Comparison of ENCODE assay signal across 20 cellular contexts in the genomic region with DNA sequence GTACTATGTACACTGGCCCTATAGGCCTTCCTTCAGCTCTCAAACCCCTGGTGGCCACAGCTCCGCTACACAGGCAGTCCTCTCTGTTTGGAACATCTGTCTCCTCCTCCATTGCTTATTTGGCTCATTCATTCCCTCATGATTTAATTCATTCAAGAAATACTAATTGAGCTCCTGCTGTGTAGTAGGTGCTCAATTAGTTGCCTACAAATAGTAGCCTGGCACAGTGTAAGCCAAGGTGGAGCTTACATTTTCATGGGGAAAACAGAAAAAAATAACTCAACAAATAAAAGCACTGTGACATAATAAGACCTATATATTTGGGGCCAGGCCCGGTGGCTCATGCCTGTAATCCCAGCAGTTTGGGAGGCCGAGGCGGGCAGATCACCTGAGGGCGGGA. TPM values are rescaled to one million over a fixed set of nuclear protein-coding genes. Genes with fewer than 3 reads are reported as not detected.
DNase-seq lines count a peak whose midpoint lies in the region; ATAC-seq and TF ChIP-seq lines count a peak whose summit lies in the region.
"Had no signal": no experiment of that assay in that cellular context is flagged by ENCODE, and none has a peak within 500 bp of the region (broad histone marks: within the 10 kb centered on the region; RNA-seq: fewer than 3 reads in every experiment).

No MANE protein-coding gene starts in this region.

- H3K9me3 Mint-ChIP-seq in activated naive CD4-positive, alpha-beta T cell treated with anti-CD3 and anti-CD28 coated beads, Interleukin-2, amount 50 U/mL, for 24 hours = no peaks in the 10 kb centered on the region
- no peaks in the 10 kb centered on the region for H3K9me3 Mint-ChIP-seq in activated naive CD8-positive, alpha-beta T cell treated with anti-CD3 and anti-CD28 coated beads, Interleukin-2, amount 50 U/mL, for 24 hours
- H3K9me3 Mint-ChIP-seq in type B pancreatic cell = no peaks in the 10 kb centered on the region
- H3K9me3 Mint-ChIP-seq: CD4-positive, alpha-beta memory T cell; IgD-negative memory B cell had no signal

- peaks cover 11% of the 10 kb centered on the region for H3K36me3 Mint-ChIP-seq in activated naive CD4-positive, alpha-beta T cell treated with anti-CD3 and anti-CD28 coated beads, Interleukin-2, amount 50 U/mL, for 24 hours
- peaks cover 30% of the 10 kb centered on the region for H3K36me3 Mint-ChIP-seq in activated naive CD8-positive, alpha-beta T cell treated with anti-CD3 and anti-CD28 coated beads, Interleukin-2, amount 50 U/mL, for 24 hours (ENCODE audit: low read depth)
- peaks cover 11% of the 10 kb centered on the region for H3K36me3 Mint-ChIP-seq in type B pancreatic cell
- H3K36me3 Mint-ChIP-seq: IgD-negative memory B cell had no signal

- TF ChIP-seq CTCF in type B pancreatic cell (conservative IDR thresholded peaks at IDR 0.05) (peak; percentile 23), breast epithelium (IDR thresholded peaks at IDR 0.05) (no peak)

- peaks cover 47% of the 10 kb centered on the region for H3K4me1 Mint-ChIP-seq in activated naive CD4-positive, alpha-beta T cell treated with anti-CD3 and anti-CD28 coated beads, Interleukin-2, amount 50 U/mL, for 24 hours
- H3K4me1 Mint-ChIP-seq in activated naive CD8-positive, alpha-beta T cell treated with anti-CD3 and anti-CD28 coated beads, Interleukin-2, amount 50 U/mL, for 24 hours = peaks cover 51% of the 10 kb centered on the region
- peaks cover 28% of the 10 kb centered on the region for H3K4me1 Mint-ChIP-seq in type B pancreatic cell (ENCODE audit: unreplicated experiment)

- TF ChIP-seq POLR2A in breast epithelium (IDR thresholded peaks at IDR 0.05) = no peak

- intact Hi-C loops in Right ventricle myocardium superior (cut with DNase I) = no loop called here
- intact Hi-C loops in breast epithelium (cut with DNase I; ENCODE audit: low total_unique reads) = no loop called here

- no peak overlapping the region for H3K4me3 ChIP-seq in breast epithelium
- H3K4me3 ChIP-seq: A549, MG63 had no signal

- H3K4me1 ChIP-seq in breast epithelium = peaks cover 4 to 6% of the 10 kb centered on the region in 2 donors

- no peak for ATAC-seq in activated naive CD8-positive, alpha-beta T cell treated with anti-CD3 and anti-CD28 coated beads, Interleukin-2, amount 50 U/mL, for 24 hours
- no peak for ATAC-seq in Right ventricle myocardium superior (ENCODE audit: poor library complexity)
- no peak for ATAC-seq in GM21529 (IDR thresholded peaks at IDR 0.05; ENCODE audit: unreplicated experiment)
- ATAC-seq: A549 had no signal

- no peaks in the 10 kb centered on the region for H3K36me3 ChIP-seq in breast epithelium

- no peak for DNase-seq in activated naive CD4-positive, alpha-beta T cell (lab: John Stamatoyannopoulos, UW)
- peak; percentile 25 for DNase-seq in NCI-H69 (lab: John Stamatoyannopoulos, UW)
- no peak for DNase-seq in activated naive CD8-positive, alpha-beta T cell treated with anti-CD3 and anti-CD28 coated beads, Interleukin-2, amount 50 U/mL, for 24 hours
- DNase-seq in type B pancreatic cell (ENCODE audit: extremely low spot score, unreplicated experiment) = no peak
- DNase-seq in Right ventricle myocardium superior = no peak
- DNase-seq in breast epithelium (ENCODE audit: low spot score in 2 of 2) = no peak
- DNase-seq: CD4-positive, alpha-beta memory T cell; Karpas-422; MG63; NCI-H1092 treated with DMSO at 0.1 percent for 48 hours; NCI-H146; NCI-H2029 treated with DMSO at 0.1 percent for 48 hours; NCI-H510A; NCI-H774; RPMI8226; SW 1271 had no signal

- H3K27ac Mint-ChIP-seq in activated naive CD4-positive, alpha-beta T cell treated with anti-CD3 and anti-CD28 coated beads, Interleukin-2, amount 50 U/mL, for 24 hours = peak overlapping the region; percentile 84
- H3K27ac Mint-ChIP-seq in activated naive CD8-positive, alpha-beta T cell treated with anti-CD3 and anti-CD28 coated beads, Interleukin-2, amount 50 U/mL, for 24 hours = peak overlapping the region; percentile 8
- H3K27ac Mint-ChIP-seq in type B pancreatic cell = no peak overlapping the region
- H3K27ac Mint-ChIP-seq: IgD-negative memory B cell had no signal

- no peaks in the 10 kb centered on the region for H3K9me3 ChIP-seq in breast epithelium
- H3K9me3 ChIP-seq: A549, MG63 had no signal

- no peak overlapping the region for H3K27ac ChIP-seq in breast epithelium
- H3K27ac ChIP-seq: A549 had no signal

- peak overlapping the region; percentile 33 for H3K4me3 Mint-ChIP-seq in activated naive CD4-positive, alpha-beta T cell treated with anti-CD3 and anti-CD28 coated beads, Interleukin-2, amount 50 U/mL, for 24 hours
- H3K4me3 Mint-ChIP-seq in activated naive CD8-positive, alpha-beta T cell treated with anti-CD3 and anti-CD28 coated beads, Interleukin-2, amount 50 U/mL, for 24 hours = no peak overlapping the region
- H3K4me3 Mint-ChIP-seq in type B pancreatic cell = no peak overlapping the region

- no peaks in the 10 kb centered on the region for H3K27me3 Mint-ChIP-seq in activated naive CD4-positive, alpha-beta T cell treated with anti-CD3 and anti-CD28 coated beads, Interleukin-2, amount 50 U/mL, for 24 hours
- no peaks in the 10 kb centered on the region for H3K27me3 Mint-ChIP-seq in activated naive CD8-positive, alpha-beta T cell treated with anti-CD3 and anti-CD28 coated beads, Interleukin-2, amount 50 U/mL, for 24 hours
- H3K27me3 Mint-ChIP-seq in type B pancreatic cell = no peaks in the 10 kb centered on the region
- H3K27me3 Mint-ChIP-seq: CD4-positive, alpha-beta memory T cell had no signal

- H3K27me3 ChIP-seq in breast epithelium = no peaks in the 10 kb centered on the region
- H3K27me3 ChIP-seq: MG63 had no signal

RNA-seq across cellular contexts. Expression of a gene that starts 3.4 kb away (rescaled TPM):
- total RNA-seq in type B pancreatic cell (ENCODE audit: low replicate concordance) (110 and 114 TPM in 2 replicates), Right ventricle myocardium superior (336 TPM), breast epithelium (100 to 1,000 TPM; 252 to 432 (median 278) TPM)

RNA-seq across cellular contexts. Expression of a gene that starts 10.7 kb away (rescaled TPM):
- total RNA-seq in type B pancreatic cell (ENCODE audit: low replicate concordance) = 9.5 and 16.3 TPM in 2 replicates
- total RNA-seq in Right ventricle myocardium superior = 2.2 TPM
- 10 to 100 TPM; 14.4 to 44.6 (median 17.1) TPM for total RNA-seq in breast epithelium

RNA-seq across cellular contexts. Expression of a gene that starts 30.3 kb away (rescaled TPM):
- total RNA-seq in type B pancreatic cell (ENCODE audit: low replicate concordance) = 61.1 and 68.7 TPM in 2 replicates
- total RNA-seq in Right ventricle myocardium superior = 58.2 TPM
- 100 to 1,000 TPM in 1 of 3 donors, 10 to 100 TPM in 2; 80.2 to 107 (median 91.4) TPM for total RNA-seq in breast epithelium

RNA-seq across cellular contexts. Expression of a gene that starts 30.9 kb away (rescaled TPM):
- total RNA-seq in type B pancreatic cell (ENCODE audit: low replicate concordance) = 37.5 and 65.7 TPM in 2 replicates
- total RNA-seq in Right ventricle myocardium superior = 39.0 TPM
- 10 to 100 TPM; 23.9 to 46.2 (median 43.2) TPM for total RNA-seq in breast epithelium

RNA-seq across cellular contexts. Expression of a gene that starts 47.4 kb away (rescaled TPM):
- 0.94 and 1.1 TPM in 2 replicates for total RNA-seq in type B pancreatic cell (ENCODE audit: low replicate concordance)
- total RNA-seq in Right ventricle myocardium superior = not detected
- 1 to 10 TPM in 1 of 3 donors, not detected in 2; 2.6 TPM for total RNA-seq in breast epithelium
- total RNA-seq: CD4-positive, alpha-beta memory T cell had no signal
